21 cellular contexts compared by ENCODE assay signal in the genomic region with DNA sequence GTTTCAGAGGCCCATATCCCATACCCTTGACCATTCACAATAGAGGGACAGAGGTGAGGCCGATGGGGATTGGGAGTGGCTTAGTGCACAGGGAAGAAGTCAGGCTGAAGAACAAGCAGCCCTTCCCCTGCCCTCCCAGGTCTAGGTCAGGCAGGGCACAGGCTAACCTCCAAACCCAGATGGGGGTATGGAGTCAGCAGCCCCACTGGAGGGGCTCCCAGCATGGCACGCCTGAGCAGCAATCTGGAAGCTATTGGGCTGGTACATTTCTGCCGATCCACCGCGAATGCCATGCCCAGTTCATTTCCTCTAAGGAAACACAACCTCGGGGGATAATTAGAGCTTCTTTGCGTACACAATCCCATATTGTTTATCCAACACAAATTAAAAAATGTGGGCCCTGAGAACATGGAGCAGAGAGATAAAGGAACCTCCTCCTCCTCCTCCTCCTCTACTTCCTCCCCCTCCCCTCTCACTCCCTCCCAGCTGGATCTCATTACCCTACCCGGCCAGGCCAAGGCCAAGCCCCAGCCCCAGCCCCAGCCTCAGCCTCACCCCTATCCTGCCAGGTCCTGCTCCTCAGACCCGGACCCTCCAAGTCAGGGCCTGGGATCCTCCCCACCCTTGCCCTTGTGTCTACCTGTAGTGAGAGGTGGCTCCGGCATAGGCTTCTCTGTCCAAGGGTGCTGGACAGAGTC.
"Had no signal": no experiment of that assay in that cellular context is flagged by ENCODE, and none has a peak within 500 bp of the region (broad histone marks: within the 10 kb centered on the region; RNA-seq: fewer than 3 reads in every experiment).

No MANE protein-coding gene starts in this region.

- H3K4me3 ChIP-seq: colonic mucosa, heart left ventricle, right atrium auricular region, skin epidermis, stomach, upper lobe of left lung had no signal

- ATAC-seq: activated CD8-positive, alpha-beta T cell treated with anti-CD3 and anti-CD28 coated beads for 36 hours; heart left ventricle; naive thymus-derived CD8-positive, alpha-beta T cell; T-cell had no signal

- H3K9me3 ChIP-seq: colonic mucosa, heart left ventricle, right atrium auricular region, stomach, upper lobe of left lung had no signal

- DNase-seq: activated CD4-positive, alpha-beta T cell treated with anti-CD3 and anti-CD28 coated beads, Interleukin-2, amount 10 ng/mL, durations not matched to agents 24 days and 14 days; activated CD8-positive, alpha-beta T cell treated with anti-CD3 and anti-CD28 coated beads for 36 hours; activated naive CD4-positive, alpha-beta T cell treated with anti-CD3 and anti-CD28 coated beads for 36 hours; activated T-cell treated with anti-CD3 and anti-CD28 coated beads, Interleukin-2, amount 50 U/mL, for 24 hours; brain microvascular endothelial cell; central memory CD4-positive, alpha-beta T cell; colonic mucosa; endodermal cell; heart left ventricle; immature natural killer cell; kidney glomerular epithelial cell; naive thymus-derived CD8-positive, alpha-beta T cell; nucleus accumbens; stimulated activated CD4-positive, alpha-beta T cell treated with anti-CD3 and anti-CD28 coated beads, Interleukin-15, amount 100 ng/mL, for 24 hours; stimulated activated CD4-positive, alpha-beta T cell treated with anti-CD3 and anti-CD28 coated beads, Interleukin-2, amount 100 ng/mL, for 48 hours; stomach; T-cell; upper lobe of left lung had no signal

- H3K27me3 Mint-ChIP-seq: activated CD4-positive, alpha-beta T cell treated with anti-CD3 and anti-CD28 coated beads, Interleukin-2, amount 10 ng/mL, durations not matched to agents 24 days and 14 days; activated CD8-positive, alpha-beta T cell treated with anti-CD3 and anti-CD28 coated beads for 36 hours; naive thymus-derived CD8-positive, alpha-beta T cell; progenitor cell of endocrine pancreas had no signal

- H3K27ac Mint-ChIP-seq: activated CD4-positive, alpha-beta T cell treated with anti-CD3 and anti-CD28 coated beads, Interleukin-2, amount 10 ng/mL, durations not matched to agents 24 days and 14 days; activated CD8-positive, alpha-beta T cell treated with anti-CD3 and anti-CD28 coated beads for 36 hours; activated naive CD4-positive, alpha-beta T cell treated with anti-CD3 and anti-CD28 coated beads for 36 hours; activated T-cell treated with anti-CD3 and anti-CD28 coated beads, Interleukin-2, amount 50 U/mL, for 24 hours; endodermal cell; immature natural killer cell; naive thymus-derived CD8-positive, alpha-beta T cell; progenitor cell of endocrine pancreas; T-cell had no signal

- H3K36me3 Mint-ChIP-seq: immature natural killer cell; naive thymus-derived CD8-positive, alpha-beta T cell; T-cell had no signal

- H3K4me3 Mint-ChIP-seq: activated CD4-positive, alpha-beta T cell treated with anti-CD3 and anti-CD28 coated beads, Interleukin-2, amount 10 ng/mL, durations not matched to agents 24 days and 14 days; activated CD8-positive, alpha-beta T cell treated with anti-CD3 and anti-CD28 coated beads for 36 hours; activated naive CD4-positive, alpha-beta T cell treated with anti-CD3 and anti-CD28 coated beads for 36 hours; activated T-cell treated with anti-CD3 and anti-CD28 coated beads, Interleukin-2, amount 50 U/mL, for 24 hours; endodermal cell; immature natural killer cell; naive thymus-derived CD8-positive, alpha-beta T cell; T-cell had no signal

- H3K36me3 ChIP-seq: brain microvascular endothelial cell, colonic mucosa, heart left ventricle, right atrium auricular region, stomach, upper lobe of left lung had no signal

- H3K9me3 Mint-ChIP-seq: activated CD4-positive, alpha-beta T cell treated with anti-CD3 and anti-CD28 coated beads, Interleukin-2, amount 10 ng/mL, durations not matched to agents 24 days and 14 days; activated CD8-positive, alpha-beta T cell treated with anti-CD3 and anti-CD28 coated beads for 36 hours; activated naive CD4-positive, alpha-beta T cell treated with anti-CD3 and anti-CD28 coated beads for 36 hours; activated T-cell treated with anti-CD3 and anti-CD28 coated beads, Interleukin-2, amount 50 U/mL, for 24 hours; immature natural killer cell; naive thymus-derived CD8-positive, alpha-beta T cell; T-cell had no signal

- H3K4me1 ChIP-seq: colonic mucosa, heart left ventricle, right atrium auricular region, stomach, upper lobe of left lung had no signal

- H3K27ac ChIP-seq: brain microvascular endothelial cell, colonic mucosa, heart left ventricle, right atrium auricular region, stomach had no signal

- H3K27me3 ChIP-seq: brain microvascular endothelial cell, colonic mucosa, right atrium auricular region, upper lobe of left lung had no signal

- H3K4me1 Mint-ChIP-seq: activated CD4-positive, alpha-beta T cell treated with anti-CD3 and anti-CD28 coated beads, Interleukin-2, amount 10 ng/mL, durations not matched to agents 24 days and 14 days; immature natural killer cell; naive thymus-derived CD8-positive, alpha-beta T cell; T-cell had no signal
